ENCODE assay signal across 36 cellular contexts in genomic region chr16:77208382-77208781, GRCh38. TPM values are rescaled to one million over a fixed set of nuclear protein-coding genes. Genes with fewer than 3 reads are reported as not detected.
"Had no signal": no experiment of that assay in that cellular context is flagged by ENCODE, and none has a peak within 500 bp of the region (broad histone marks: within the 10 kb centered on the region; RNA-seq: fewer than 3 reads in every experiment).

No MANE protein-coding gene starts in this region.

- FAIRE-seq: bronchial epithelial cell had no signal

- H3K4me3 ChIP-seq: ascending aorta, cardiac muscle cell had no signal

- H3K27me3 ChIP-seq: ascending aorta, cardiac muscle cell had no signal

- H3K36me3 ChIP-seq: ascending aorta, cardiac muscle cell had no signal

- H3K9me3 Mint-ChIP-seq: activated B cell treated with CpG ODN at 0.5 μM for 24 hours; activated CD4-positive, alpha-beta memory T cell treated with anti-CD3 and anti-CD28 coated beads, Interleukin-2, amount 10 ng/mL, durations not matched to agents 7 days and 5 days; activated CD4-positive, alpha-beta T cell treated with anti-CD3 and anti-CD28 coated beads, Interleukin-2, amount 10 ng/mL, durations not matched to agents 24 days and 14 days; activated naive CD4-positive, alpha-beta T cell treated with anti-CD3 and anti-CD28 coated beads, Interleukin-2, amount 10 ng/mL, durations not matched to agents 7 days and 5 days; activated naive CD4-positive, alpha-beta T cell treated with anti-CD3 and anti-CD28 coated beads, Interleukin-2, amount 50 U/mL, for 24 hours; activated naive CD8-positive, alpha-beta T cell treated with anti-CD3 and anti-CD28 coated beads, Interleukin-2, amount 10 ng/mL, durations not matched to agents 7 days and 5 days; activated naive CD8-positive, alpha-beta T cell treated with anti-CD3 and anti-CD28 coated beads, Interleukin-2, amount 50 U/mL, for 24 hours; activated T-cell treated with anti-CD3 and anti-CD28 coated beads, Interleukin-2, amount 50 U/mL, for 24 hours; activated T-helper 2 cell treated with anti-CD3 and anti-CD28 coated beads, Interferon-gamma antibody, Interleukin-2, Interleukin-4, amounts not matched to agents 10 μg/mL and 5 μg/mL and 100 μg/mL, durations not matched to agents 14 hours and 24 hours and 36 hours; central memory CD8-positive, alpha-beta T cell; T-helper 1 cell treated with Interleukin-12 subunit alpha and Interleukin-12 subunit beta and Interleukin-4 antibody, amounts not matched to agents 30 μg/mL and 1 μg/mL, for 36 hours; T-helper 2 cell treated with Interferon-gamma antibody and Interleukin-4, amounts not matched to agents 5 μg/mL and 100 μg/mL, for 36 hours had no signal

- H3K4me3 Mint-ChIP-seq: activated B cell treated with CpG ODN at 0.5 μM for 24 hours; activated CD4-positive, alpha-beta memory T cell treated with anti-CD3 and anti-CD28 coated beads, Interleukin-2, amount 10 ng/mL, durations not matched to agents 7 days and 5 days; activated CD4-positive, alpha-beta T cell treated with anti-CD3 and anti-CD28 coated beads, Interleukin-2, amount 10 ng/mL, durations not matched to agents 24 days and 14 days; activated CD8-positive, alpha-beta memory T cell treated with anti-CD3 and anti-CD28 coated beads, Interleukin-2, amount 10 ng/mL, durations not matched to agents 7 days and 5 days; activated CD8-positive, alpha-beta T cell treated with anti-CD3 and anti-CD28 coated beads, Interleukin-2, amount 10 ng/mL, durations not matched to agents 7 days and 5 days; activated naive CD4-positive, alpha-beta T cell treated with anti-CD3 and anti-CD28 coated beads, Interleukin-2, amount 10 ng/mL, durations not matched to agents 7 days and 5 days; activated naive CD4-positive, alpha-beta T cell treated with anti-CD3 and anti-CD28 coated beads, Interleukin-2, amount 50 U/mL, for 24 hours; activated naive CD8-positive, alpha-beta T cell; activated naive CD8-positive, alpha-beta T cell treated with anti-CD3 and anti-CD28 coated beads, Interleukin-2, amount 10 ng/mL, durations not matched to agents 7 days and 5 days; activated naive CD8-positive, alpha-beta T cell treated with anti-CD3 and anti-CD28 coated beads, Interleukin-2, amount 50 U/mL, for 24 hours; activated T-cell treated with anti-CD3 and anti-CD28 coated beads, Interleukin-2, amount 50 U/mL, for 24 hours; central memory CD8-positive, alpha-beta T cell; T-helper 1 cell treated with Interleukin-12 subunit alpha and Interleukin-12 subunit beta and Interleukin-4 antibody, amounts not matched to agents 30 μg/mL and 1 μg/mL, for 36 hours; T-helper 2 cell treated with Interferon-gamma antibody and Interleukin-4, amounts not matched to agents 5 μg/mL and 100 μg/mL, for 36 hours had no signal

- H3K27ac Mint-ChIP-seq: activated B cell treated with CpG ODN at 0.5 μM for 24 hours; activated CD4-positive, alpha-beta memory T cell treated with anti-CD3 and anti-CD28 coated beads, Interleukin-2, amount 10 ng/mL, durations not matched to agents 7 days and 5 days; activated CD4-positive, alpha-beta T cell treated with anti-CD3 and anti-CD28 coated beads, Interleukin-2, amount 10 ng/mL, durations not matched to agents 24 days and 14 days; activated CD8-positive, alpha-beta memory T cell treated with anti-CD3 and anti-CD28 coated beads, Interleukin-2, amount 10 ng/mL, durations not matched to agents 7 days and 5 days; activated CD8-positive, alpha-beta T cell treated with anti-CD3 and anti-CD28 coated beads, Interleukin-2, amount 10 ng/mL, durations not matched to agents 7 days and 5 days; activated naive CD4-positive, alpha-beta T cell treated with anti-CD3 and anti-CD28 coated beads, Interleukin-2, amount 10 ng/mL, durations not matched to agents 7 days and 5 days; activated naive CD4-positive, alpha-beta T cell treated with anti-CD3 and anti-CD28 coated beads, Interleukin-2, amount 50 U/mL, for 24 hours; activated naive CD8-positive, alpha-beta T cell; activated naive CD8-positive, alpha-beta T cell treated with anti-CD3 and anti-CD28 coated beads, Interleukin-2, amount 10 ng/mL, durations not matched to agents 7 days and 5 days; activated naive CD8-positive, alpha-beta T cell treated with anti-CD3 and anti-CD28 coated beads, Interleukin-2, amount 50 U/mL, for 24 hours; activated T-cell treated with anti-CD3 and anti-CD28 coated beads, Interleukin-2, amount 50 U/mL, for 24 hours; activated T-helper 2 cell treated with anti-CD3 and anti-CD28 coated beads, Interferon-gamma antibody, Interleukin-2, Interleukin-4, amounts not matched to agents 10 μg/mL and 5 μg/mL and 100 μg/mL, durations not matched to agents 14 hours and 24 hours and 36 hours; T-helper 1 cell treated with Interleukin-12 subunit alpha and Interleukin-12 subunit beta and Interleukin-4 antibody, amounts not matched to agents 30 μg/mL and 1 μg/mL, for 36 hours; T-helper 2 cell treated with Interferon-gamma antibody and Interleukin-4, amounts not matched to agents 5 μg/mL and 100 μg/mL, for 36 hours had no signal

- H3K27ac ChIP-seq: ascending aorta, cardiac muscle cell had no signal

- H3K36me3 Mint-ChIP-seq: activated CD8-positive, alpha-beta memory T cell treated with anti-CD3 and anti-CD28 coated beads, Interleukin-2, amount 10 ng/mL, durations not matched to agents 7 days and 5 days; activated naive CD4-positive, alpha-beta T cell treated with anti-CD3 and anti-CD28 coated beads, Interleukin-2, amount 10 ng/mL, durations not matched to agents 7 days and 5 days; activated naive CD4-positive, alpha-beta T cell treated with anti-CD3 and anti-CD28 coated beads, Interleukin-2, amount 50 U/mL, for 24 hours; activated naive CD8-positive, alpha-beta T cell; activated naive CD8-positive, alpha-beta T cell treated with anti-CD3 and anti-CD28 coated beads, Interleukin-2, amount 10 ng/mL, durations not matched to agents 7 days and 5 days; brain had no signal

- DNase-seq: activated B cell treated with CpG ODN at 0.5 μM for 24 hours; activated CD4-positive, alpha-beta memory T cell treated with anti-CD3 and anti-CD28 coated beads, Interleukin-2, amount 10 ng/mL, durations not matched to agents 7 days and 5 days; activated CD4-positive, alpha-beta T cell treated with anti-CD3 and anti-CD28 coated beads for 4 hours; activated CD4-positive, alpha-beta T cell treated with anti-CD3 and anti-CD28 coated beads, Interleukin-2, amount 10 ng/mL, durations not matched to agents 24 days and 14 days; activated CD4-positive, alpha-beta T cell treated with anti-CD3 and anti-CD28 coated beads, Interleukin-2, amount 50 U/mL, for 1 hour; activated CD4-positive, alpha-beta T cell treated with anti-CD3 and anti-CD28 coated beads, Interleukin-2, amount 50 U/mL, for 4 hours; activated CD4-positive, CD25-positive, alpha-beta regulatory T cell treated with anti-CD3 and anti-CD28 coated beads, Interleukin-2, amount 50 U/mL, for 72 hours; activated CD8-positive, alpha-beta memory T cell treated with anti-CD3 and anti-CD28 coated beads for 24 hours; activated CD8-positive, alpha-beta memory T cell treated with anti-CD3 and anti-CD28 coated beads, Interleukin-2, amount 10 ng/mL, durations not matched to agents 7 days and 5 days; activated CD8-positive, alpha-beta memory T cell treated with anti-CD3 and anti-CD28 coated beads, Interleukin-2, amount 50 U/mL, for 48 hours; activated CD8-positive, alpha-beta T cell treated with anti-CD3 and anti-CD28 coated beads, Interleukin-2, amount 10 ng/mL, durations not matched to agents 7 days and 5 days; activated effector memory CD4-positive, alpha-beta T cell treated with Interleukin-2 at 50 U/mL for 16 hours; activated gamma-delta T cell; activated naive CD4-positive, alpha-beta T cell treated with anti-CD3 and anti-CD28 coated beads, Interleukin-2, amount 10 ng/mL, durations not matched to agents 7 days and 5 days; activated naive CD4-positive, alpha-beta T cell treated with Interleukin-2 at 50 U/mL for 16 hours; activated naive CD8-positive, alpha-beta T cell treated with anti-CD3 and anti-CD28 coated beads, Interleukin-2, amount 10 ng/mL, durations not matched to agents 7 days and 5 days; activated naive CD8-positive, alpha-beta T cell treated with anti-CD3 and anti-CD28 coated beads, Interleukin-2, amount 50 U/mL, for 24 hours; activated T-cell treated with anti-CD3 and anti-CD28 coated beads, Interleukin-2, amount 50 U/mL, for 24 hours; activated T-cell treated with anti-CD3 and anti-CD28 coated beads, Interleukin-2, amount 50 U/mL, for 48 hours; amygdala; anterior cingulate cortex; caudate nucleus; cerebellar nuclear complex; T-helper 1 cell; T-helper 2 cell; T-helper 9 cell had no signal

- H3K27me3 Mint-ChIP-seq: activated B cell treated with CpG ODN at 0.5 μM for 24 hours; activated CD4-positive, alpha-beta memory T cell treated with anti-CD3 and anti-CD28 coated beads, Interleukin-2, amount 10 ng/mL, durations not matched to agents 7 days and 5 days; activated CD4-positive, alpha-beta T cell treated with anti-CD3 and anti-CD28 coated beads, Interleukin-2, amount 10 ng/mL, durations not matched to agents 24 days and 14 days; activated CD8-positive, alpha-beta memory T cell treated with anti-CD3 and anti-CD28 coated beads, Interleukin-2, amount 10 ng/mL, durations not matched to agents 7 days and 5 days; activated naive CD4-positive, alpha-beta T cell treated with anti-CD3 and anti-CD28 coated beads, Interleukin-2, amount 10 ng/mL, durations not matched to agents 7 days and 5 days; activated naive CD4-positive, alpha-beta T cell treated with anti-CD3 and anti-CD28 coated beads, Interleukin-2, amount 50 U/mL, for 24 hours; activated naive CD8-positive, alpha-beta T cell; activated naive CD8-positive, alpha-beta T cell treated with anti-CD3 and anti-CD28 coated beads, Interleukin-2, amount 10 ng/mL, durations not matched to agents 7 days and 5 days; activated naive CD8-positive, alpha-beta T cell treated with anti-CD3 and anti-CD28 coated beads, Interleukin-2, amount 50 U/mL, for 24 hours; activated T-cell treated with anti-CD3 and anti-CD28 coated beads, Interleukin-2, amount 50 U/mL, for 24 hours; central memory CD8-positive, alpha-beta T cell had no signal

- H3K9me3 ChIP-seq: ascending aorta had no signal

RNA-seq across cellular contexts. Expression of gene SYCE1L, which starts 9.2 kb away (rescaled TPM):
- total RNA-seq: ascending aorta, bronchial epithelial cell had no signal
